In the genomic region with DNA sequence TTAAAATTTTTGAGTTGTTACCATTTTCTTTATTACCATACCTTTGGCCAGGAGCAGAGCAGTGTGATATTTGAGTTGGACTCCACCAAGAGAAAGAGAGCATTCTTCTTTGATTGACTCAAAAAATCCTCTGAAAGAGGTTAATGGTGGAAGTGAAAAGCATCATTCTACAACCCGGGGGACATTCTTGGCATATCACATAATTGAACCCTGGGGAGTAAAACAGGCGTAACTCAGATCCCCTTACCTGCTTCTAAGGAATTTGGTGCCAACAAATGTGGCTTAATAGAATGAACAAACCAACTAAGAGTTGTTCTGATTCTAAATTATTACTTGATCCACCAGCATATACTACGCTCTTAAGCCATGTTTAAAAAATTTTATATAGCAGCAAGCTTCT, we compare ENCODE assay signal across 8 cellular contexts.
"Had no signal": no experiment of that assay in that cellular context is flagged by ENCODE, and none has a peak within 500 bp of the region (broad histone marks: within the 10 kb centered on the region; RNA-seq: fewer than 3 reads in every experiment).

No MANE protein-coding gene starts in this region.

- ATAC-seq: HepG2, K562 had no signal

- H3K27me3 Mint-ChIP-seq: IgD-negative memory B cell had no signal

- H3K4me3 Mint-ChIP-seq: IgD-negative memory B cell had no signal

- H3K4me1 Mint-ChIP-seq: IgD-negative memory B cell had no signal

- H3K4me3 ChIP-seq: K562 had no signal

- H3K36me3 Mint-ChIP-seq: IgD-negative memory B cell had no signal

- FAIRE-seq: HepG2, HTR-8/SVneo, K562 had no signal

- H3K27ac ChIP-seq: HL-60 had no signal

- H3K9me3 Mint-ChIP-seq: IgD-negative memory B cell had no signal

- H3K27ac Mint-ChIP-seq: IgD-negative memory B cell had no signal

- DNase-seq: IMR-90, KBM-7, KG1 had no signal
